Comparison of ENCODE assay signal across 8 cellular contexts in genomic region chr1:58816072-58816746, GRCh38. TPM values are rescaled to one million over a fixed set of nuclear protein-coding genes. Genes with fewer than 3 reads are reported as not detected.
DNase-seq lines count a peak whose midpoint lies in the region; ATAC-seq and TF ChIP-seq lines count a peak whose summit lies in the region.

No MANE protein-coding gene starts in this region.

- H3K4me3 Mint-ChIP-seq in nephron progenitor cell: peak overlapping the region; percentile 83

- H3K27ac ChIP-seq in RWPE2 (ENCODE audit: poor library complexity, severe bottlenecking): peak overlapping the region; percentile 98

- peak overlapping the region; percentile 61 for H3K27ac Mint-ChIP-seq in nephron progenitor cell

- peaks cover 14% of the 10 kb centered on the region for H3K27me3 Mint-ChIP-seq in nephron progenitor cell (ENCODE audit: low read depth, poor library complexity)

- no peaks in the 10 kb centered on the region for H3K9me3 Mint-ChIP-seq in nephron progenitor cell

- no peaks in the 10 kb centered on the region for H3K36me3 ChIP-seq in RWPE2 (ENCODE audit: low read depth)

- peaks cover 74% of the 10 kb centered on the region for H3K4me1 ChIP-seq in RWPE2 (ENCODE audit: insufficient read depth, poor library complexity, severe bottlenecking)

- H3K4me3 ChIP-seq in RWPE2 (ENCODE audit: severe bottlenecking) (peak overlapping the region; percentile 24), fibroblast of the aortic adventitia (ENCODE audit: low read depth, low read length) (peak overlapping the region; percentile 68)

- peak; percentile 94 for DNase-seq in EL
- peak; percentile 63 for DNase-seq in KG1 (lab: John Stamatoyannopoulos, UW)
- peak; percentile 87 for DNase-seq in RWPE2 (ENCODE audit: low spot score)
- peak; percentile 80 for DNase-seq in activated effector memory CD4-positive, alpha-beta T cell treated with Interleukin-2 at 50 U/mL for 16 hours
- peak; percentile 87 for DNase-seq in fibroblast of the aortic adventitia (ENCODE audit: low read depth)
- peak; percentile 79 for DNase-seq in nephron progenitor cell
- DNase-seq in stimulated activated naive CD8-positive, alpha-beta T cell treated with anti-CD3 and anti-CD28 coated beads, Interleukin-15, Interleukin-2, amounts not matched to agents 100 U/mL and 50 U/mL, for 24 hours: peak; percentile 88

- H3K27me3 ChIP-seq in RWPE2 (ENCODE audit: insufficient read depth, poor library complexity, severe bottlenecking): no peaks in the 10 kb centered on the region

- ATAC-seq in GM21786 (IDR thresholded peaks at IDR 0.05; ENCODE audit: unreplicated experiment): peak; percentile 83
- ATAC-seq in RWPE2 (ENCODE audit: low read depth): peak; percentile 54
- peak; percentile 90 for ATAC-seq in stimulated activated naive CD8-positive, alpha-beta T cell treated with anti-CD3 and anti-CD28 coated beads, Interleukin-15, Interleukin-2, amounts not matched to agents 100 U/mL and 50 U/mL, for 24 hours

- H3K9me3 ChIP-seq in RWPE2 (ENCODE audit: severe bottlenecking): no peaks in the 10 kb centered on the region

- peaks cover 32% of the 10 kb centered on the region for H3K4me1 Mint-ChIP-seq in nephron progenitor cell

- TF ChIP-seq CTCF in RWPE2 (IDR thresholded peaks at IDR 0.05; ENCODE audit: poor library complexity, severe bottlenecking): peak; percentile 34
- peak; percentile 6 for TF ChIP-seq CTCF in fibroblast of the aortic adventitia (IDR thresholded peaks at IDR 0.05; ENCODE audit: insufficient read depth, low read length)
- no peak for TF ChIP-seq CTCF in nephron progenitor cell (IDR thresholded peaks at IDR 0.05)

- no peaks in the 10 kb centered on the region for H3K36me3 Mint-ChIP-seq in nephron progenitor cell (ENCODE audit: low read depth)

RNA-seq across cellular contexts. Expression of gene JUN, which starts 32.4 kb away (rescaled TPM):
- 30.7 and 55.0 TPM in 2 replicates for total RNA-seq in fibroblast of the aortic adventitia (ENCODE audit: low replicate concordance)

Comparison
In these comparisons a context has a peak if more than half of its experiments do, and no peak if none do; other contexts are left out.
1. Peak in every context shown above with its lines: DNase-seq, ATAC-seq, H3K4me3 ChIP-seq and H3K27ac ChIP-seq.